ENCODE assay signal across 16 cellular contexts in the genomic region with DNA sequence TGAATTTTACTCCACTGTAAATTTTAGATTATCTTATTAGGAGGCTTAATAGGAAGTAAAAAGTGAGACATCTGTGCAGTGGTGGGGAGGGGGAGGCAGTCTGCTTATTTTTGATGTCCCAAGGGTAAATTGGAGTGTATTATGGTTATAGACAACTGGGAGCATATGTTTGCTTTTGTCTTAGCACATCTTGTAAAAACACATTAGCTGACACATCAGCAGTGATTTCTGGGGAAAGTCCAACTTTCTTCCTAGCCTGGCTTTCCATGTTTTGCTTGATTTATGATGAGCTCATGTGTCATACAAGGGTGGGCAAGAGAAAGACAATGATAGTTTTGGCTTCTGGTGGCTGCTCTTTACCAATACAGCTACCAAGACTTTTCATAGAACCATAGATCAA. TPM values are rescaled to one million over a fixed set of nuclear protein-coding genes. Genes with fewer than 3 reads are reported as not detected.
A peak's percentile ranks its signal among the peaks of the same experiment; 100 is the strongest.
DNase-seq lines count a peak whose midpoint lies in the region; ATAC-seq and TF ChIP-seq lines count a peak whose summit lies in the region.
"Had no signal": no experiment of that assay in that cellular context is flagged by ENCODE, and none has a peak within 500 bp of the region (broad histone marks: within the 10 kb centered on the region; RNA-seq: fewer than 3 reads in every experiment).

No MANE protein-coding gene starts in this region.

- H3K4me3 ChIP-seq in psoas muscle = no peak overlapping the region

- intact Hi-C loops in psoas muscle (cut with DNase I) = no loop called here

- DNase-seq in HT-29 (ENCODE audit: low spot score) (peak; percentile 60), NCI-H82 treated with DMSO at 0.1 percent for 48 hours (lab: John Stamatoyannopoulos, UW; ENCODE audit: unreplicated experiment) (peak; percentile 97), fibroblast of gingiva (ENCODE audit: low read depth) (peak; percentile 20), psoas muscle (no peak)
- DNase-seq: COR-L47, DMS79 treated with DMSO at 0.1 percent for 48 hours, GDM1, GOT3, Karpas-422, NCI-H187 treated with DMSO at 0.1 percent for 48 hours, NCI-H510A, T-helper 1 cell had no signal

- H3K36me3 ChIP-seq in psoas muscle (ENCODE audit: insufficient read depth in 1 of 2, low read depth in 1 of 2) = no peaks in the 10 kb centered on the region

- H3K27ac ChIP-seq in psoas muscle = no peak overlapping the region
- H3K27ac ChIP-seq: C4-2B had no signal

- no peaks in the 10 kb centered on the region for H3K9me3 ChIP-seq in psoas muscle

- H3K4me1 ChIP-seq in psoas muscle = no peaks in the 10 kb centered on the region

- no peak for TF ChIP-seq CTCF in psoas muscle (IDR thresholded peaks at IDR 0.05)

- H3K27me3 ChIP-seq in psoas muscle (ENCODE audit: insufficient read depth in 3 of 3, low read length in 2 of 3) = peaks cover 0 to 10% (median 1%) of the 10 kb centered on the region in 3 donors

- ATAC-seq in HG02884 (IDR thresholded peaks at IDR 0.05; ENCODE audit: unreplicated experiment) (no peak), psoas muscle (no peak), GM21381 (IDR thresholded peaks at IDR 0.05; ENCODE audit: unreplicated experiment) (no peak), HG02642 (IDR thresholded peaks at IDR 0.05; ENCODE audit: poor library complexity, unreplicated experiment) (no peak)

RNA-seq across cellular contexts. Expression of gene ANO3, which starts 4.0 kb away (rescaled TPM):
- total RNA-seq in HT-29 (2014; rRNA removed; shearing (Covaris generic)) = under 0.01 and 0.57 TPM in 2 replicates
- not detected for total RNA-seq in psoas muscle
- polyA plus RNA-seq in psoas muscle = under 1 TPM in 1 of 3 donors, not detected in 2; 0.01 TPM

Comparison
In these comparisons a context has a peak if more than half of its experiments do, and no peak if none do; other contexts are left out.
1. DNase-seq: peak in HT-29 (single experiment), NCI-H82 treated with DMSO at 0.1 percent for 48 hours (single experiment) and fibroblast of gingiva (single experiment); none in psoas muscle (0 of 2).